13 cellular contexts compared by ENCODE assay signal in the genomic region with DNA sequence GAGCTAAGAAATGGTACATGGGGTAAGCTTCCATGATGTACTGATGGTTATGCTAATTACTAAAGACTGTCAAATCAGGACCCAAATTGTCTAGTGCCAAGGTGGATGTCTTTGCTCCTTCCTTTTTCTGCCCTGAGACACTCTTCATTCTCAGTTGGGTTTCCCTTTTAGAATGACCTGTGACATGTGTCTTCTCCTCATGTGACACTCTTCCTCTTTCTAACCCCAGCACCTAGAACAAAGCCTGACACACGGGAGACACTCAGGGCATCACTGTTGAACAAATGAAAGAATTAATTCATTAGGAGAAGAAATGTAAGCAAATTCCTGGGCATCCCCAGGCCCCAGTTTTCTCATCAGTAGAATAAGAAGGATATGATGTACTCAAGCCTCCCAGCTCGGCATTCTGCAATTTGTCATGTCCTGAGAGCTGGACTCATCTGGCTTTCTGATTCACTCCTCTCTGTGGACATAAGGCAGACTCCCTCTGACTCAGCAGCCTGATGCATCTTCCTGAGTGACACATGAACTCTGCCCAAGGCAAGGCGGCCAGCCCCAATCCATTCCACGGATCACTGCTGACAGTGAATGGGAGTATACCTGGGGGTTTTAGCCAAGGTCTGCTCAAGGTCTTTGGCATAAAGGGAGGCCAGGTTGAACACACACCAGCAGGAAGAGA.
DNase-seq lines count a peak whose midpoint lies in the region; TF ChIP-seq lines count a peak whose summit lies in the region.
"Had no signal": no experiment of that assay in that cellular context is flagged by ENCODE, and none has a peak within 500 bp of the region (broad histone marks: within the 10 kb centered on the region; RNA-seq: fewer than 3 reads in every experiment).

No MANE protein-coding gene starts in this region.

- no peak for TF ChIP-seq CTCF in tibial artery (IDR thresholded peaks at IDR 0.05)

- no peaks in the 10 kb centered on the region for H3K27me3 ChIP-seq in adipocyte (replicated peaks; ENCODE audit: control insufficient read depth, insufficient read depth, low read length)
- no peaks in the 10 kb centered on the region for H3K27me3 ChIP-seq in tibial artery
- H3K27me3 ChIP-seq: suprapubic skin had no signal

- intact Hi-C loops in tibial artery (cut with DNase I; ENCODE audit: low total_unique reads): loop anchor here (5.0 kb wide), 1 partner anchor 548 kb away; no protein-coding TSS in a partner anchor

- no peaks in the 10 kb centered on the region for H3K36me3 ChIP-seq in adipocyte (ENCODE audit: control insufficient read depth, insufficient read depth, low read length, severe bottlenecking)
- no peaks in the 10 kb centered on the region for H3K36me3 ChIP-seq in tibial artery
- H3K36me3 ChIP-seq: suprapubic skin had no signal

- H3K4me1 ChIP-seq in adipocyte (ENCODE audit: control insufficient read depth, insufficient read depth, low read length) (peaks cover 56% of the 10 kb centered on the region), tibial artery (peaks cover 0 to 38% (median 20%) of the 10 kb centered on the region in 4 donors)

- H3K9ac ChIP-seq in adipocyte (ENCODE audit: low read length): peak overlapping the region; percentile 66

- peak; percentile 24 for DNase-seq in NCI-H2227 (lab: John Stamatoyannopoulos, UW; ENCODE audit: unreplicated experiment)
- no peak for DNase-seq in NCI-H2227 treated with DMSO at 0.1 percent for 48 hours (lab: John Stamatoyannopoulos, UW)
- peak; percentile 96 for DNase-seq in adipocyte (ENCODE audit: low read depth)
- DNase-seq in kidney glomerular epithelial cell (lab: John Stamatoyannopoulos, UW): peak; percentile 97
- peak; percentile 62 to 75 for DNase-seq in tibial artery
- DNase-seq in globus pallidus (ENCODE audit: low spot score): no peak
- no peak for DNase-seq in HUDEP-2 (lab: John Stamatoyannopoulos, UW; ENCODE audit: unreplicated experiment in 76 of 76)
- no peak for DNase-seq in NCI-H1105 (lab: John Stamatoyannopoulos, UW)
- DNase-seq: activated T-cell treated with anti-CD3 and anti-CD28 coated beads, Interleukin-2, amount 50 U/mL, for 48 hours; AML-193; midbrain; NCI-H2029 treated with DMSO at 0.1 percent for 48 hours had no signal

- H3K4me3 ChIP-seq in adipocyte (ENCODE audit: low read length): no peak overlapping the region
- no peak overlapping the region for H3K4me3 ChIP-seq in tibial artery
- H3K4me3 ChIP-seq: suprapubic skin had no signal

- no peaks in the 10 kb centered on the region for H3K9me3 ChIP-seq in adipocyte (ENCODE audit: control insufficient read depth, low read length)
- no peaks in the 10 kb centered on the region for H3K9me3 ChIP-seq in tibial artery
- H3K9me3 ChIP-seq: suprapubic skin had no signal

- H3K27ac ChIP-seq in tibial artery: peak overlapping the region; percentile 47 to 53
- H3K27ac ChIP-seq: suprapubic skin had no signal

Comparison
In these comparisons a context has a peak if more than half of its experiments do, and no peak if none do; other contexts are left out.
1. DNase-seq: peak in NCI-H2227 (single experiment), adipocyte (single experiment), kidney glomerular epithelial cell (single experiment) and tibial artery (2 of 2); none in NCI-H2227 treated with DMSO at 0.1 percent for 48 hours (single experiment), globus pallidus (single experiment), HUDEP-2 (0 of 76) and NCI-H1105 (single experiment).